ENCODE assay signal across 14 cellular contexts in the genomic region with DNA sequence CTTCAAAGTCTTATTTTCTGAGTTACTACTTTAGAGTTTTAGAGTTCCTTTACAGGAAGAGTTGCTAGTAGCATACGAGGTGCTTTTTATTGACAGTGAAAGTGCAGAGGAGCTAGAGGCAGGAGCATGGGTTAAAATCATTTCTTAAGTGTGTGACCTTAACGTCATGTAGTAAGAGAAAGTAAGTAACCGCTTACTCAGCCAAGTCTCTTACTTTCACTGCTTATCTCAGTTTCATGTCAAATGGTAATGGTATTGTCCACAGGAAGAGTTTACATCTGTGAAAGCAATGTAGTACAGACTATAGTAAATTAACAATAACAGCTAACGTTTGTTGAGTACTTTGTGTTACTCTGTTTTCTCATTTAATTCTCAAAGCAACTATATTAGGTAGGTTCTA. TPM values are rescaled to one million over a fixed set of nuclear protein-coding genes. Genes with fewer than 3 reads are reported as not detected.
DNase-seq lines count a peak whose midpoint lies in the region; ATAC-seq and TF ChIP-seq lines count a peak whose summit lies in the region.
"Had no signal": no experiment of that assay in that cellular context is flagged by ENCODE, and none has a peak within 500 bp of the region (broad histone marks: within the 10 kb centered on the region; RNA-seq: fewer than 3 reads in every experiment).

No MANE protein-coding gene starts in this region.

- DNase-seq in T-helper 2 cell treated with Interferon-gamma antibody and Interleukin-4, amounts not matched to agents 5 μg/mL and 100 μg/mL, for 36 hours (ENCODE audit: low spot score), result peak; percentile 10
- DNase-seq in GDM1 (lab: John Stamatoyannopoulos, UW) (no peak), right lobe of liver (no peak), thyroid gland (no peak), sciatic nerve (ENCODE audit: low spot score) (no peak)
- DNase-seq: caudate nucleus, foreskin fibroblast, pancreas, tibial artery had no signal

- H3K27me3 ChIP-seq in right lobe of liver (no peaks in the 10 kb centered on the region), thyroid gland (no peaks in the 10 kb centered on the region)
- H3K27me3 ChIP-seq: pancreas, tibial artery had no signal

- no peaks in the 10 kb centered on the region for H3K4me1 ChIP-seq in right lobe of liver
- no peaks in the 10 kb centered on the region for H3K4me1 ChIP-seq in thyroid gland
- H3K4me1 ChIP-seq: pancreas had no signal

- TF ChIP-seq POLR2A in right lobe of liver (IDR thresholded peaks at IDR 0.05) (no peak), thyroid gland (IDR thresholded peaks at IDR 0.05) (no peak)

- H3K27ac ChIP-seq in right lobe of liver (no peak overlapping the region), thyroid gland (no peak overlapping the region)
- H3K27ac ChIP-seq: pancreas, tibial artery had no signal

- H3K36me3 ChIP-seq in right lobe of liver (peaks cover 0 to 74% (median 13%) of the 10 kb centered on the region in 4 donors), thyroid gland (peaks cover 21 to 27% of the 10 kb centered on the region in 2 donors)

- peaks cover 23% of the 10 kb centered on the region for H3K4me1 Mint-ChIP-seq in T-helper 2 cell treated with Interferon-gamma antibody and Interleukin-4, amounts not matched to agents 5 μg/mL and 100 μg/mL, for 36 hours (ENCODE audit: low read depth)

- H3K4me3 ChIP-seq in right lobe of liver (no peak overlapping the region), thyroid gland (replicated peaks in 1 of 3) (no peak overlapping the region)
- H3K4me3 ChIP-seq: K562, pancreas, tibial artery had no signal

- H3K9me3 Mint-ChIP-seq in T-helper 2 cell treated with Interferon-gamma antibody and Interleukin-4, amounts not matched to agents 5 μg/mL and 100 μg/mL, for 36 hours, result peaks cover 9% of the 10 kb centered on the region

- H3K9me3 ChIP-seq in right lobe of liver (no peaks in the 10 kb centered on the region), thyroid gland (no peaks in the 10 kb centered on the region)
- H3K9me3 ChIP-seq: pancreas, tibial artery had no signal

- H3K27me3 Mint-ChIP-seq in T-helper 2 cell treated with Interferon-gamma antibody and Interleukin-4, amounts not matched to agents 5 μg/mL and 100 μg/mL, for 36 hours (ENCODE audit: low read depth), result no peaks in the 10 kb centered on the region

- H3K36me3 Mint-ChIP-seq in T-helper 2 cell treated with Interferon-gamma antibody and Interleukin-4, amounts not matched to agents 5 μg/mL and 100 μg/mL, for 36 hours (ENCODE audit: low read depth), result peaks cover 73% of the 10 kb centered on the region

- no peak overlapping the region for H3K4me3 Mint-ChIP-seq in T-helper 2 cell treated with Interferon-gamma antibody and Interleukin-4, amounts not matched to agents 5 μg/mL and 100 μg/mL, for 36 hours

- ATAC-seq in GM18502 (IDR thresholded peaks at IDR 0.05; ENCODE audit: poor library complexity, unreplicated experiment) (peak; percentile 86), GM19043 (IDR thresholded peaks at IDR 0.05; ENCODE audit: low read depth, unreplicated experiment) (peak; percentile 77), HG02798 (IDR thresholded peaks at IDR 0.05; ENCODE audit: poor library complexity, unreplicated experiment) (peak; percentile 84), right lobe of liver (no peak), sciatic nerve (no peak)
- ATAC-seq: K562, pancreas had no signal

- TF ChIP-seq CTCF in right lobe of liver (IDR thresholded peaks at IDR 0.05) (no peak), thyroid gland (IDR thresholded peaks at IDR 0.05) (no peak)

- no peak overlapping the region for H3K27ac Mint-ChIP-seq in T-helper 2 cell treated with Interferon-gamma antibody and Interleukin-4, amounts not matched to agents 5 μg/mL and 100 μg/mL, for 36 hours

- intact Hi-C loops in right lobe of liver (cut with DNase I) (no loop called here), thyroid gland (cut with DNase I) (no loop called here), sciatic nerve (cut with DNase I) (no loop called here)

- WGBS in right lobe of liver (ENCODE audit: insufficient coverage, low coverage, low lambda C conversion rate, missing lambda C conversion rate), result 60% methylated on average over 4 of the region's 4 CpGs
- 74 to 80% methylated on average over 4 of the region's 4 CpGs for WGBS in thyroid gland, 2 donors

RNA-seq across cellular contexts. Expression of gene NDUFAF7, which starts 12.6 kb away (rescaled TPM):
- total RNA-seq in right lobe of liver (10 to 100 TPM in 3 of 6 experiments, 1 to 10 TPM in 3; 7.5 to 12.5 (median 10.1) TPM), thyroid gland (10 to 100 TPM; 11.5 to 23.1 (median 19.1) TPM), sciatic nerve (21.1 TPM)

RNA-seq across cellular contexts. Expression of gene CEBPZ, which starts 12.6 kb away (rescaled TPM):
- 10 to 100 TPM; 13.3 to 29.3 (median 20.0) TPM for total RNA-seq in right lobe of liver
- total RNA-seq in thyroid gland, result 10 to 100 TPM; 31.4 to 46.1 (median 34.5) TPM
- 57.6 TPM for total RNA-seq in sciatic nerve

RNA-seq across cellular contexts. Expression of gene CEBPZOS, which starts 47.7 kb away (rescaled TPM):
- total RNA-seq in right lobe of liver (10 to 100 TPM; 10.7 to 26.6 (median 18.1) TPM), thyroid gland (10 to 100 TPM; 21.0 to 34.2 (median 29.3) TPM), sciatic nerve (43.5 TPM)

RNA-seq across cellular contexts. Expression of gene SULT6B1, which starts 55.5 kb away (rescaled TPM):
- total RNA-seq in right lobe of liver (not detected), thyroid gland (not detected), sciatic nerve (not detected)
- total RNA-seq: K562, liver, pancreas had no signal

Comparison
In these comparisons a context has a peak if more than half of its experiments do, and no peak if none do; other contexts are left out.
1. ATAC-seq: peak in GM18502 (single experiment), GM19043 (single experiment) and HG02798 (single experiment); none in right lobe of liver (0 of 4) and sciatic nerve (single experiment).